8 cellular contexts compared by ENCODE assay signal in the genomic region with DNA sequence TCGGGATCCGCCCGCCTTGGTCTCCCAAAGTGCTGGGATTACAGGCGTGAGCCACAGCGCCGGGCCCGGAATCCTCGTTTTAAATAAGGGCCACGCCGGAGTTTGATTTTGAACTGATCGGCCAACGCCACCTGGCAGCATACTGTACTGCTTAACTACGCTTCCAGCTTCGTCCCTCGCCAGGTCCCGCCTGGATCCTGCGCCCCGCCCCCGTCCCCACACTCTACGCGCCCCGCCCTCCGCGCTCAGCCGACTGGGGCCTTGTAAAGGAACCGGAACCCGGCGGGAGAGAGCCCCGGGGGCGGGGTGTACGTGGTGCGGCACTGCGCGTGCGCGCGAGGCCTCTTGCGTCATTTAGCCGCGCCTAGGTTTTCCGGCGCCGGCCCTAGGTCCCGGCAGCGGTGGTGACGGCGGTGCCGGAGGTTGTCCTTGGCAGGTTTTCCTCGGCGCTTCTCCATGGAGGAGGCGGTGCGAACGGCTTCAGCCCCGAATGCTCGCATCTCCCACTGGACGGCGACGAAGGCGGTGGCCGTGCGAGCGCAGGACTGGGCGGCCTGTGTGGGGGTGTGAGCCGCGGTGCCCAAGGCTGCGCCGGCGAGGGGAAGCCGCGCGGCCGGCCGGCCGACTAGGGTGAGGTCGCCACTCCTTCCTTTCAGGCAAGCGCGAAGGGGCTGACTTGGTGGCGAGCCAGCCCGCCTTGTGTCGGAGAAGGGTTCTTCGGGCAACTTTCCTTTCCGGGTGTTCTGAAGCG. TPM values are rescaled to one million over a fixed set of nuclear protein-coding genes. Genes with fewer than 3 reads are reported as not detected.
DNase-seq lines count a peak whose midpoint lies in the region; ATAC-seq, FAIRE-seq and TF ChIP-seq lines count a peak whose summit lies in the region.

NIPA2 (plus strand) TSS at position 375 of the 751 bp plus-strand sequence. CDS start 13,066 bp downstream, outside the sequence.

- H3K9me3 Mint-ChIP-seq in T-cell (peaks cover 0 to 2% (median 0%) of the 10 kb centered on the region in 3 donors), type B pancreatic cell (no peaks in the 10 kb centered on the region)

- intact Hi-C loops in cardiac septum (cut with DNase I), result loop anchor here (2.0 to 10.0 kb wide), 2 partner anchors 54 to 142 kb away; partner anchors contain the start of genes CYFIP1 and NIPA1

- ATAC-seq in HG02840 (IDR thresholded peaks at IDR 0.05; ENCODE audit: low FRiP score, unreplicated experiment) (peak; percentile 80), T-cell (replicated peaks in 1 of 4) (peak; percentile 96 to 98 (median 98))

- H3K4me1 Mint-ChIP-seq in T-cell, result peaks cover 33 to 38% (median 36%) of the 10 kb centered on the region in 3 donors
- peaks cover 9% of the 10 kb centered on the region for H3K4me1 Mint-ChIP-seq in type B pancreatic cell (ENCODE audit: unreplicated experiment)

- peak within 1 kb of the TSS; percentile 88 to 91 for H3K27ac Mint-ChIP-seq in T-cell
- H3K27ac Mint-ChIP-seq in type B pancreatic cell, result peak within 1 kb of the TSS; percentile 98

- CTCF ChIA-PET in T-cell (lab: Charles Lee), result no interaction called here

- peak within 1 kb of the TSS; percentile 91 for H3K27ac ChIP-seq in adipose tissue (ENCODE audit: low read depth, low read length)

- POLR2A ChIA-PET in T-cell (lab: Charles Lee), result interaction anchor here (0.5 to 0.6 kb wide), 2 partner anchors 8 to 85 kb away, joined by 4 read pairs; no protein-coding TSS in a partner anchor

- DNase-seq in GM12891 (ENCODE audit: insufficient read length, low spot score), result peak; percentile 86
- DNase-seq in NCI-H1436 treated with DMSO at 0.1 percent for 48 hours (lab: John Stamatoyannopoulos, UW), result peak; percentile 88
- peak; percentile 94 to 99 (median 97) for DNase-seq in T-cell
- peak; percentile 99 for DNase-seq in cardiac septum (ENCODE audit: low spot score)
- peak; percentile 96 for DNase-seq in pons (ENCODE audit: low spot score)
- peak; percentile 100 for DNase-seq in type B pancreatic cell (ENCODE audit: extremely low spot score, unreplicated experiment)

- H3K36me3 Mint-ChIP-seq in T-cell (peaks cover 6% of the 10 kb centered on the region), type B pancreatic cell (peaks cover 13% of the 10 kb centered on the region)

- peak; percentile 94 for FAIRE-seq in GM12891 (lab: Jason Lieb, UNC)

- peak; percentile 40 for TF ChIP-seq CTCF in type B pancreatic cell (conservative IDR thresholded peaks at IDR 0.05)

- WGBS in adipose tissue, 3 donors, result 0 to 1% (median 0%) methylated on average over 76 to 83 of the region's 83 CpGs

- TF ChIP-seq POLR2A in GM12891 (IDR thresholded peaks at IDR 0.05; ENCODE audit: low read depth, low read length), result peak; percentile 73

- H3K27me3 Mint-ChIP-seq in T-cell (no peaks in the 10 kb centered on the region), type B pancreatic cell (no peaks in the 10 kb centered on the region)

- H3K4me3 Mint-ChIP-seq in T-cell (peak within 1 kb of the TSS; percentile 89 to 93 (median 93)), type B pancreatic cell (peak within 1 kb of the TSS; percentile 95)

TF ChIP-seq in GM12891, 5 proteins besides CTCF, POLR2A, EP300 and RAD21:
- TF ChIP-seq TAF1 (IDR thresholded peaks at IDR 0.05; ENCODE audit: low read depth, low read length) (no peak; the same call in 1 of the 2 replicates), POU2F2 (IDR thresholded peaks at IDR 0.05; ENCODE audit: low read depth, low read length) (no peak), SPI1 (IDR thresholded peaks at IDR 0.05; ENCODE audit: low read depth, low read length) (no peak), PAX5 (IDR thresholded peaks at IDR 0.05; ENCODE audit: insufficient read depth, low read length, severe bottlenecking) (no peak), POLR2AphosphoS5 (IDR thresholded peaks at IDR 0.05; ENCODE audit: low read depth, low read length) (no peak; the same call in 1 of the 2 replicates)

RNA-seq across cellular contexts. Expression of gene NIPA2, which starts in this region (rescaled TPM):
- 41.8 TPM for polyA plus RNA-seq in GM12891 (2012; ENCODE audit: low read depth, missing spikeins)
- total RNA-seq in T-cell, result 10 to 100 TPM; 34.7 to 45.5 (median 43.2) TPM
- 10 to 100 TPM; 13.3 to 27.5 (median 16.8) TPM for polyA plus RNA-seq in adipose tissue
- total RNA-seq in cardiac septum, result 24.3 TPM
- total RNA-seq in type B pancreatic cell (ENCODE audit: low replicate concordance), result 48.7 and 59.4 TPM in 2 replicates

Comparison
In these comparisons a context has a peak if more than half of its experiments do, and no peak if none do; other contexts are left out.
1. Peak in every context shown above with its lines: DNase-seq, ATAC-seq and H3K27ac ChIP-seq.